In genomic region chr13:30830638-30830965, GRCh38 we compare ENCODE assay signal across 22 cellular contexts.
DNase-seq lines count a peak whose midpoint lies in the region; ATAC-seq, FAIRE-seq and TF ChIP-seq lines count a peak whose summit lies in the region.
"Had no signal": no experiment of that assay in that cellular context is flagged by ENCODE, and none has a peak within 500 bp of the region (broad histone marks: within the 10 kb centered on the region; RNA-seq: fewer than 3 reads in every experiment).

No MANE protein-coding gene starts in this region.

- no peak overlapping the region for H3K4me2 ChIP-seq in endothelial cell of umbilical vein (ENCODE audit: insufficient read depth, low read length)

- H3K4me1 ChIP-seq in endothelial cell of umbilical vein (ENCODE audit: control insufficient read depth, extremely low read depth, insufficient read depth, low read length) = peaks cover 30% of the 10 kb centered on the region
- peaks cover 0 to 11% of the 10 kb centered on the region in 2 donors for H3K4me1 ChIP-seq in small intestine (ENCODE audit: control insufficient read depth in 2 of 2, insufficient read depth in 1 of 2, low read depth in 1 of 2, low read length in 1 of 2)
- H3K4me1 ChIP-seq: parathyroid adenoma had no signal

- H3K9me3 ChIP-seq in endothelial cell of umbilical vein (replicated peaks; ENCODE audit: control insufficient read depth, insufficient read depth, low read length) (no peaks in the 10 kb centered on the region), small intestine (ENCODE audit: control insufficient read depth, low read depth) (no peaks in the 10 kb centered on the region)
- H3K9me3 ChIP-seq: body of pancreas had no signal

- no peaks in the 10 kb centered on the region for H3K79me2 ChIP-seq in endothelial cell of umbilical vein (ENCODE audit: control insufficient read depth, insufficient read depth, low read length)
- H3K79me2 ChIP-seq: parathyroid adenoma had no signal

- POLR2A ChIA-PET in endothelial cell of umbilical vein (lab: Charles Lee) = no interaction called here

- dilution Hi-C loops in endothelial cell of umbilical vein (cut with MboI; ENCODE audit: extremely low pct_ligation_motif_present, low sequenced_read_pairs) = no loop called here

- no peaks in the 10 kb centered on the region for H3K9me1 ChIP-seq in endothelial cell of umbilical vein (replicated peaks; ENCODE audit: control insufficient read depth, extremely low read depth, insufficient read depth, low read length)

- H3K27ac ChIP-seq in endothelial cell of umbilical vein (ENCODE audit: insufficient read depth, low read depth, low read length) (no peak overlapping the region), small intestine (ENCODE audit: low read depth in 1 of 2, low read length in 1 of 2) (no peak overlapping the region)
- H3K27ac ChIP-seq: body of pancreas, parathyroid adenoma had no signal

- H3K36me3 ChIP-seq in endothelial cell of umbilical vein (ENCODE audit: control insufficient read depth in 2 of 2, extremely low read depth in 1 of 2, insufficient read depth in 2 of 2, low read length in 2 of 2) = no peaks in the 10 kb centered on the region
- no peaks in the 10 kb centered on the region for H3K36me3 ChIP-seq in small intestine (ENCODE audit: control insufficient read depth in 2 of 2, insufficient read depth in 2 of 2, low read length in 2 of 2)

- no peak for TF ChIP-seq CTCF in endothelial cell of umbilical vein (IDR thresholded peaks at IDR 0.05; ENCODE audit: extremely low read depth in 1 of 2, insufficient read depth in 1 of 2, low read depth in 1 of 2, low read length in 2 of 2)

- ATAC-seq in HG02623 (IDR thresholded peaks at IDR 0.05; ENCODE audit: unreplicated experiment) = no peak
- no peak for ATAC-seq in HG02852 (IDR thresholded peaks at IDR 0.05; ENCODE audit: unreplicated experiment)
- ATAC-seq: body of pancreas; GM12878; stimulated activated naive B cell treated with anti-CD40 and anti-IgM and Interleukin-4, amounts not matched to agents 10 μg/mL and 1 μg/mL and 100 μg/mL, for 72 hours had no signal

- intact Hi-C loops in endothelial cell of umbilical vein (cut with micrococcal nuclease) = no loop called here

- no peak for TF ChIP-seq POLR2A in endothelial cell of umbilical vein (IDR thresholded peaks at IDR 0.05; ENCODE audit: low read depth, low read length)

- peaks cover 0 to 4% of the 10 kb centered on the region in 2 experiments for H3K27me3 ChIP-seq in endothelial cell of umbilical vein (ENCODE audit: control insufficient read depth in 2 of 2, insufficient read depth in 2 of 2, low read length in 2 of 2)
- no peaks in the 10 kb centered on the region for H3K27me3 ChIP-seq in small intestine (ENCODE audit: control insufficient read depth in 2 of 2, insufficient read depth in 2 of 2, low read length in 2 of 2)
- H3K27me3 ChIP-seq: body of pancreas had no signal

- no peak overlapping the region for H2AFZ ChIP-seq in endothelial cell of umbilical vein (ENCODE audit: low read depth, low read length)
- H2AFZ ChIP-seq: parathyroid adenoma had no signal

- H4K20me1 ChIP-seq in endothelial cell of umbilical vein (replicated peaks; ENCODE audit: control insufficient read depth, extremely low read depth, insufficient read depth, low read length) = no peaks in the 10 kb centered on the region

- peak; percentile 73 for FAIRE-seq in endothelial cell of umbilical vein (lab: Jason Lieb, UNC)
- no peak for FAIRE-seq in small intestine (lab: Jason Lieb, UNC)
- FAIRE-seq: GM12878 had no signal

- CTCF ChIA-PET in endothelial cell of umbilical vein (lab: Charles Lee) = interaction anchor here (1.0 to 1.9 kb wide), 3 partner anchors 26 to 214 kb away, joined by 3 to 5 read pairs (median 4); no protein-coding TSS in a partner anchor

- no TSS peak for BruUV-seq in endothelial cell of umbilical vein (replicated peaks; lab: Mats Ljungman, UMichigan)

- DNase-seq in HCEC 1CT = peak; percentile 12
- peak; percentile 8 for DNase-seq in NCI-H69 (lab: John Stamatoyannopoulos, UW)
- DNase-seq in endothelial cell of umbilical vein (ENCODE audit: low read depth, low spot score) = no peak
- peak; percentile 22 for DNase-seq in small intestine
- no peak for DNase-seq in HK-2 (ENCODE audit: unreplicated experiment)
- DNase-seq: activated B cell treated with CpG ODN at 0.5 μM for 24 hours; activated CD4-positive, alpha-beta T cell treated with anti-CD3 and anti-CD28 coated beads, Interleukin-2, amount 50 U/mL, for 1 hour; activated naive CD4-positive, alpha-beta T cell; activated T-cell treated with anti-CD3 and anti-CD28 coated beads, Interleukin-2, amount 50 U/mL, for 48 hours; body of pancreas; HFFc6; KBM-7; kidney glomerular epithelial cell; NCI-H1436; NCI-H446 treated with DMSO at 0.1 percent for 48 hours; SHP77 treated with DMSO at 0.1 percent for 48 hours; stimulated activated CD4-positive, alpha-beta T cell treated with anti-CD3 and anti-CD28 coated beads, Interleukin-2, amount 100 ng/mL, for 48 hours; stimulated activated naive B cell treated with anti-CD40 and anti-IgM and Interleukin-4, amounts not matched to agents 10 μg/mL and 1 μg/mL and 100 μg/mL, for 72 hours had no signal

- H3K4me3 ChIP-seq in endothelial cell of umbilical vein (replicated peaks in 1 of 3; ENCODE audit: insufficient read depth in 1 of 3, low read depth in 1 of 3, low read length in 3 of 3) (no peak overlapping the region), small intestine (ENCODE audit: low read depth in 1 of 2, low read length in 2 of 2) (no peak overlapping the region)
- H3K4me3 ChIP-seq: body of pancreas, GM12878 had no signal

- 62 to 86% (median 67%) methylated on average over 1 of the region's 1 CpG for WGBS in small intestine, 3 donors

- no peak overlapping the region for H3K9ac ChIP-seq in endothelial cell of umbilical vein (replicated peaks; ENCODE audit: extremely low read depth, insufficient read depth, low read length)
- H3K9ac ChIP-seq: parathyroid adenoma had no signal

TF ChIP-seq in endothelial cell of umbilical vein, 7 proteins besides CTCF, POLR2A, EP300 and RAD21:
- TF ChIP-seq MYC (IDR thresholded peaks at IDR 0.05; ENCODE audit: low read depth, low read length) (no peak), FOS (IDR thresholded peaks at IDR 0.05; ENCODE audit: borderline replicate concordance, insufficient read depth, low read length) (no peak), JUN (IDR thresholded peaks at IDR 0.05; ENCODE audit: borderline replicate concordance, insufficient read depth, insufficient read length, low read depth) (no peak), MAX (IDR thresholded peaks at IDR 0.05; ENCODE audit: insufficient read depth, insufficient read length) (no peak), EZH2 (IDR thresholded peaks at IDR 0.05; ENCODE audit: borderline replicate concordance, low read depth, low read length, severe bottlenecking) (no peak), GATA2 (IDR thresholded peaks at IDR 0.05; ENCODE audit: insufficient read depth, insufficient read length, low read depth, low read length) (no peak), POLR2AphosphoS5 (IDR thresholded peaks at IDR 0.05; ENCODE audit: insufficient read depth, low read depth, low read length) (no peak)

Comparison
In these comparisons a context has a peak if more than half of its experiments do, and no peak if none do; other contexts are left out.
1. DNase-seq: peak in HCEC 1CT (single experiment), NCI-H69 (single experiment) and small intestine (single experiment); none in endothelial cell of umbilical vein (single experiment) and HK-2 (single experiment).